17 cellular contexts compared by ENCODE assay signal in genomic region chr3:62211675-62212429, GRCh38.
DNase-seq lines count a peak whose midpoint lies in the region; ATAC-seq and TF ChIP-seq lines count a peak whose summit lies in the region.
"Had no signal": no experiment of that assay in that cellular context is flagged by ENCODE, and none has a peak within 500 bp of the region (broad histone marks: within the 10 kb centered on the region; RNA-seq: fewer than 3 reads in every experiment).

No MANE protein-coding gene starts in this region.

- H3K4me3 ChIP-seq in right atrium auricular region (no peak overlapping the region), heart right ventricle (no peak overlapping the region), fibroblast of pulmonary artery (replicated peaks; ENCODE audit: low read depth, low read length) (no peak overlapping the region), mesenchymal stem cell (ENCODE audit: insufficient read depth in 1 of 2, low read depth in 1 of 2, low read length in 2 of 2) (no peak overlapping the region)
- H3K4me3 ChIP-seq: Peyer's patch had no signal

- TF ChIP-seq CTCF in right atrium auricular region (IDR thresholded peaks at IDR 0.05), result no peak
- no peak for TF ChIP-seq CTCF in heart right ventricle (IDR thresholded peaks at IDR 0.05)
- no peak for TF ChIP-seq CTCF in RWPE1 (conservative IDR thresholded peaks at IDR 0.05; ENCODE audit: low read depth)
- peak; percentile 21 for TF ChIP-seq CTCF in fibroblast of pulmonary artery (IDR thresholded peaks at IDR 0.05; ENCODE audit: low read length, missing control alignments)

- WGBS in heart right ventricle, 2 donors, result 81 to 82% methylated on average over 8 of the region's 8 CpGs
- 82% methylated on average over 8 of the region's 8 CpGs for WGBS in mesenchymal stem cell

- CTCF ChIA-PET in RWPE1 (lab: Yijun Ruan, JAX), result interaction anchor here (0.7 kb wide), 1 partner anchor 10 kb away, joined by 3 read pairs; no protein-coding TSS in a partner anchor

- H3K23ac ChIP-seq in mesenchymal stem cell (ENCODE audit: low read length in 2 of 2), result no peak overlapping the region

- no peak overlapping the region for H3K18ac ChIP-seq in mesenchymal stem cell (ENCODE audit: low read depth in 1 of 2, low read length in 2 of 2)

- no peak overlapping the region for H3K9ac ChIP-seq in mesenchymal stem cell (ENCODE audit: low read length)

- no peak overlapping the region for H2BK5ac ChIP-seq in mesenchymal stem cell (ENCODE audit: low read depth, low read length, poor library complexity, severe bottlenecking)

- no peak overlapping the region for H4K91ac ChIP-seq in mesenchymal stem cell (ENCODE audit: low read length)

- H3K36me3 ChIP-seq in right atrium auricular region (no peaks in the 10 kb centered on the region), heart right ventricle (peaks cover 0 to 34% (median 0%) of the 10 kb centered on the region in 9 donors), mesenchymal stem cell (ENCODE audit: control insufficient read depth in 1 of 2, insufficient read depth in 2 of 2, low read depth in 1 of 2, low read length in 2 of 2) (peaks cover 5 to 13% of the 10 kb centered on the region in 2 experiments)
- H3K36me3 ChIP-seq: Peyer's patch had no signal

- H3K14ac ChIP-seq in mesenchymal stem cell (ENCODE audit: low read length in 2 of 2), result no peak overlapping the region

- H2BK12ac ChIP-seq in mesenchymal stem cell (ENCODE audit: low read length in 2 of 2), result no peak overlapping the region

- H3K27me3 ChIP-seq in right atrium auricular region (no peaks in the 10 kb centered on the region), heart right ventricle (no peaks in the 10 kb centered on the region), mesenchymal stem cell (ENCODE audit: control insufficient read depth in 1 of 2, insufficient read depth in 1 of 2, low read length in 2 of 2) (no peaks in the 10 kb centered on the region)
- H3K27me3 ChIP-seq: Peyer's patch had no signal

- H3K27ac ChIP-seq in right atrium auricular region (no peak overlapping the region), heart right ventricle (no peak overlapping the region), RWPE1 (no peak overlapping the region), mesenchymal stem cell (ENCODE audit: low read length, poor library complexity, severe bottlenecking) (no peak overlapping the region)
- H3K27ac ChIP-seq: Peyer's patch had no signal

- H3K4ac ChIP-seq in mesenchymal stem cell (ENCODE audit: low read depth in 1 of 2, low read length in 2 of 2), result no peak overlapping the region

- peak; percentile 26 for DNase-seq in right atrium auricular region (ENCODE audit: low spot score)
- no peak for DNase-seq in heart right ventricle
- peak; percentile 2 for DNase-seq in RWPE1 (ENCODE audit: low spot score)
- no peak for DNase-seq in fibroblast of pulmonary artery (ENCODE audit: low read depth)
- DNase-seq in superior temporal gyrus (ENCODE audit: extremely low spot score), result no peak
- DNase-seq in mesenchymal stem cell, result no peak
- DNase-seq: activated naive CD4-positive, alpha-beta T cell treated with anti-CD3 and anti-CD28 coated beads, Interleukin-2, amount 50 U/mL, for 16 hours; cortex of kidney; islet precursor cell; NCI-H187; Peyer's patch; right cardiac atrium; stimulated activated CD4-positive, alpha-beta T cell treated with anti-CD3 and anti-CD28 coated beads, Interleukin-4, amount 100 ng/mL, for 4 hours; stimulated activated naive CD4-positive, alpha-beta T cell; T-helper 9 cell had no signal

- no peaks in the 10 kb centered on the region for H3K9me3 ChIP-seq in right atrium auricular region
- H3K9me3 ChIP-seq in heart right ventricle, result no peaks in the 10 kb centered on the region
- no peaks in the 10 kb centered on the region for H3K9me3 ChIP-seq in mesenchymal stem cell (ENCODE audit: control insufficient read depth, low read length)
- H3K9me3 ChIP-seq: Peyer's patch had no signal

- no peaks in the 10 kb centered on the region for H3K79me1 ChIP-seq in mesenchymal stem cell (replicated peaks; ENCODE audit: low read length, poor library complexity, severe bottlenecking)

- H2AFZ ChIP-seq in mesenchymal stem cell (ENCODE audit: low read depth, low read length), result no peak overlapping the region

- no peak overlapping the region for H2AK5ac ChIP-seq in mesenchymal stem cell (ENCODE audit: low read length, severe bottlenecking)

- no peak overlapping the region for H2BK15ac ChIP-seq in mesenchymal stem cell (ENCODE audit: low read depth, poor library complexity, severe bottlenecking)

- ATAC-seq in heart right ventricle (no peak), GM21717 (IDR thresholded peaks at IDR 0.05; ENCODE audit: unreplicated experiment) (no peak), HG03432 (IDR thresholded peaks at IDR 0.05; ENCODE audit: unreplicated experiment) (no peak)
- ATAC-seq: right cardiac atrium had no signal

- H4K8ac ChIP-seq in mesenchymal stem cell (ENCODE audit: low read length), result no peak overlapping the region

- no peak overlapping the region for H2BK120ac ChIP-seq in mesenchymal stem cell (ENCODE audit: low read depth, low read length)

- POLR2A ChIA-PET in RWPE1 (lab: Yijun Ruan, JAX; ENCODE audit: low non-redundant PET), result no interaction called here

- H3K4me1 ChIP-seq in right atrium auricular region (no peaks in the 10 kb centered on the region), heart right ventricle (no peaks in the 10 kb centered on the region), mesenchymal stem cell (ENCODE audit: control insufficient read depth, insufficient read depth, low read depth, low read length) (no peaks in the 10 kb centered on the region)
- H3K4me1 ChIP-seq: Peyer's patch had no signal

- H3K4me2 ChIP-seq in mesenchymal stem cell (ENCODE audit: low read length, poor library complexity, severe bottlenecking), result no peak overlapping the region

- intact Hi-C loops in heart right ventricle (cut with DNase I), result loop anchor here in 2 of 10 donors (5.0 to 10.0 kb wide), 2 partner anchors 105 to 353 kb away; no protein-coding TSS in a partner anchor

Comparison
In these comparisons a context has a peak if more than half of its experiments do, and no peak if none do; other contexts are left out.
1. DNase-seq: peak in right atrium auricular region (single experiment) and RWPE1 (single experiment); none in heart right ventricle (0 of 2), fibroblast of pulmonary artery (single experiment), superior temporal gyrus (single experiment) and mesenchymal stem cell (single experiment).